Comparison of ENCODE assay signal across 10 cellular contexts in genomic region chr16:20676268-20676828, GRCh38. TPM values are rescaled to one million over a fixed set of nuclear protein-coding genes. Genes with fewer than 3 reads are reported as not detected.
A peak's percentile ranks its signal among the peaks of the same experiment; 100 is the strongest.
DNase-seq lines count a peak whose midpoint lies in the region; ATAC-seq and TF ChIP-seq lines count a peak whose summit lies in the region.
"Had no signal": no experiment of that assay in that cellular context is flagged by ENCODE, and none has a peak within 500 bp of the region (broad histone marks: within the 10 kb centered on the region; RNA-seq: fewer than 3 reads in every experiment).

No MANE protein-coding gene starts in this region.

- peak overlapping the region; percentile 72 for H3K4me3 Mint-ChIP-seq in Calu3 (ENCODE audit: low read depth, unreplicated experiment)
- H3K4me3 Mint-ChIP-seq in dendritic cell treated with granulocyte-macrophage colony-stimulating factor and Interleukin-4, amounts not matched to agents 40 ng/mL and 50 ng/mL, for 4 days = peak overlapping the region; percentile 64
- peak overlapping the region; percentile 55 for H3K4me3 Mint-ChIP-seq in nephron progenitor cell

- intact Hi-C loops in Calu3 (cut with micrococcal nuclease; ENCODE audit: unreplicated experiment) (loop anchor here (2.0 kb wide), 1 partner anchor 24 kb away; no protein-coding TSS in a partner anchor), OCI-LY7 (cut with micrococcal nuclease; ENCODE audit: unreplicated experiment) (no loop called here)
- intact Hi-C loops in dendritic cell treated with granulocyte-macrophage colony-stimulating factor and Interleukin-4, amounts not matched to agents 40 ng/mL and 50 ng/mL, for 4 days (cut with micrococcal nuclease) = no loop called here

- H3K4me3 ChIP-seq in Loucy (ENCODE audit: low read length, poor library complexity, severe bottlenecking) (no peak overlapping the region), OCI-LY7 (ENCODE audit: low read depth, low read length, poor library complexity, severe bottlenecking) (no peak overlapping the region)
- H3K4me3 ChIP-seq: cardiac muscle cell had no signal

- H3K27ac Mint-ChIP-seq in Calu3 (ENCODE audit: unreplicated experiment) (peak overlapping the region; percentile 24), nephron progenitor cell (no peak overlapping the region)
- peak overlapping the region; percentile 74 for H3K27ac Mint-ChIP-seq in dendritic cell treated with granulocyte-macrophage colony-stimulating factor and Interleukin-4, amounts not matched to agents 40 ng/mL and 50 ng/mL, for 4 days

- no peaks in the 10 kb centered on the region for H3K36me3 ChIP-seq in Loucy (ENCODE audit: insufficient read depth, low read length)
- H3K36me3 ChIP-seq in OCI-LY7 (ENCODE audit: insufficient read depth, low read length) = no peaks in the 10 kb centered on the region
- H3K36me3 ChIP-seq: cardiac muscle cell had no signal

- H3K36me3 Mint-ChIP-seq in Calu3 (ENCODE audit: insufficient read depth, unreplicated experiment) (peaks cover 27% of the 10 kb centered on the region), nephron progenitor cell (ENCODE audit: low read depth) (no peaks in the 10 kb centered on the region)
- H3K36me3 Mint-ChIP-seq in dendritic cell treated with granulocyte-macrophage colony-stimulating factor and Interleukin-4, amounts not matched to agents 40 ng/mL and 50 ng/mL, for 4 days (ENCODE audit: low read depth) = no peaks in the 10 kb centered on the region

- no peak overlapping the region for H3K9ac ChIP-seq in Loucy (ENCODE audit: low read depth, low read length, poor library complexity, severe bottlenecking)

- TF ChIP-seq CTCF in Calu3 (IDR thresholded peaks at IDR 0.05; ENCODE audit: unreplicated experiment) (no peak), Loucy (conservative IDR thresholded peaks at IDR 0.05; ENCODE audit: low read length) (no peak), nephron progenitor cell (IDR thresholded peaks at IDR 0.05) (no peak), OCI-LY7 (conservative IDR thresholded peaks at IDR 0.05; ENCODE audit: low read length) (no peak)

- H3K4me1 Mint-ChIP-seq in Calu3 (ENCODE audit: low read depth, unreplicated experiment) (peaks cover 47% of the 10 kb centered on the region), nephron progenitor cell (peaks cover 34% of the 10 kb centered on the region)
- peaks cover 34% of the 10 kb centered on the region for H3K4me1 Mint-ChIP-seq in dendritic cell treated with granulocyte-macrophage colony-stimulating factor and Interleukin-4, amounts not matched to agents 40 ng/mL and 50 ng/mL, for 4 days (ENCODE audit: low read depth)

- POLR2A ChIA-PET in OCI-LY7 (lab: Charles Lee) = interaction anchor here (1.2 kb wide), 1 partner anchor 16 kb away, joined by 4 read pairs; no protein-coding TSS in a partner anchor

- H3K27ac ChIP-seq in OCI-LY7 (ENCODE audit: low read depth, low read length, poor library complexity, severe bottlenecking) = no peak overlapping the region
- H3K27ac ChIP-seq: cardiac muscle cell had no signal

- no peaks in the 10 kb centered on the region for H3K9me2 ChIP-seq in Loucy (replicated peaks; ENCODE audit: low read depth, low read length)
- no peaks in the 10 kb centered on the region for H3K9me2 ChIP-seq in OCI-LY7 (ENCODE audit: insufficient read depth, low read length)

- H3K4me2 ChIP-seq in Loucy (ENCODE audit: low read depth, low read length, poor library complexity, severe bottlenecking) = peak overlapping the region; percentile 35
- no peak overlapping the region for H3K4me2 ChIP-seq in OCI-LY7 (ENCODE audit: low read length)

- H3K9me3 ChIP-seq in Loucy (ENCODE audit: insufficient read depth, low read depth, low read length) = no peaks in the 10 kb centered on the region
- no peaks in the 10 kb centered on the region for H3K9me3 ChIP-seq in OCI-LY7 (ENCODE audit: low read length)

- no peaks in the 10 kb centered on the region for H3K27me3 Mint-ChIP-seq in Calu3 (ENCODE audit: unreplicated experiment)
- H3K27me3 Mint-ChIP-seq in dendritic cell treated with granulocyte-macrophage colony-stimulating factor and Interleukin-4, amounts not matched to agents 40 ng/mL and 50 ng/mL, for 4 days = no peaks in the 10 kb centered on the region
- H3K27me3 Mint-ChIP-seq in nephron progenitor cell (ENCODE audit: low read depth, poor library complexity) = peaks cover under 1% of the 10 kb centered on the region

- H3K4me1 ChIP-seq in Loucy (ENCODE audit: insufficient read depth, low read length, poor library complexity, severe bottlenecking) = peaks cover 17% of the 10 kb centered on the region
- no peaks in the 10 kb centered on the region for H3K4me1 ChIP-seq in OCI-LY7 (ENCODE audit: insufficient read depth, low read length, poor library complexity, severe bottlenecking)

- H4K20me1 ChIP-seq in Loucy (ENCODE audit: insufficient read depth, low read length, poor library complexity, severe bottlenecking) = no peaks in the 10 kb centered on the region
- no peaks in the 10 kb centered on the region for H4K20me1 ChIP-seq in OCI-LY7 (ENCODE audit: insufficient read depth, low read length)

- peak; percentile 8 for DNase-seq in Calu3
- DNase-seq in nephron progenitor cell = no peak
- DNase-seq in hippocampal formation (lab: John Stamatoyannopoulos, UW) = no peak
- no peak for DNase-seq in OCI-LY7 (ENCODE audit: low spot score)
- DNase-seq: NCI-H2171 treated with DMSO at 0.1 percent for 48 hours had no signal

- H3K9me3 Mint-ChIP-seq in Calu3 (ENCODE audit: low read depth, unreplicated experiment) = no peaks in the 10 kb centered on the region
- no peaks in the 10 kb centered on the region for H3K9me3 Mint-ChIP-seq in dendritic cell treated with granulocyte-macrophage colony-stimulating factor and Interleukin-4, amounts not matched to agents 40 ng/mL and 50 ng/mL, for 4 days
- no peaks in the 10 kb centered on the region for H3K9me3 Mint-ChIP-seq in nephron progenitor cell

- ATAC-seq in activated CD4-positive, CD25-positive, alpha-beta regulatory T cell treated with anti-CD3 and anti-CD28 coated beads, Interleukin-2, amount 50 U/mL, for 24 hours = no peak
- ATAC-seq in GM21529 (IDR thresholded peaks at IDR 0.05; ENCODE audit: unreplicated experiment) = no peak

- H3F3A ChIP-seq in Loucy (ENCODE audit: low read depth) = no peaks in the 10 kb centered on the region

- CTCF ChIA-PET in Calu3 (lab: Charles Lee) = interaction anchor here (0.7 to 1.4 kb wide), 3 partner anchors 9 to 16 kb away, joined by 3 read pairs; no protein-coding TSS in a partner anchor
- CTCF ChIA-PET in OCI-LY7 (lab: Charles Lee; ENCODE audit: unreplicated experiment) = no interaction called here

- H3K79me2 ChIP-seq in Loucy (ENCODE audit: insufficient read depth, low read length) = no peaks in the 10 kb centered on the region
- no peaks in the 10 kb centered on the region for H3K79me2 ChIP-seq in OCI-LY7 (ENCODE audit: insufficient read depth, low read depth, low read length)

- BruUV-seq in Calu3 (replicated peaks; lab: Mats Ljungman, UMichigan) (no TSS peak), OCI-LY7 (replicated peaks; lab: Mats Ljungman, UMichigan) (no TSS peak)

- peak overlapping the region; percentile 56; the same call in 1 of the 2 replicates for H2AFZ ChIP-seq in Loucy (ENCODE audit: low read length)
- H2AFZ ChIP-seq in OCI-LY7 (ENCODE audit: low read length) = no peak overlapping the region

- H3K27me3 ChIP-seq in Loucy (ENCODE audit: insufficient read depth, low read length, poor library complexity, severe bottlenecking) = no peaks in the 10 kb centered on the region
- H3K27me3 ChIP-seq: cardiac muscle cell had no signal

RNA-seq across cellular contexts. Expression of gene ACSM1, which starts 21.1 kb away (rescaled TPM):
- total RNA-seq in Calu3 (2022) (0.64 and 0.93 TPM in 2 replicates), OCI-LY7 (2022) (not detected in 2 replicates)
- not detected in 2 replicates for total RNA-seq in OCI-LY7 (2014; rRNA removed; shearing (Covaris generic))
- total RNA-seq: cardiac muscle cell had no signal
